ENCODE assay signal across 1 cellular context in genomic region chrX:154121207-154121606, GRCh38.
TF ChIP-seq lines count a peak whose summit lies in the region.

No MANE protein-coding gene starts in this region.

TF ChIP-seq in K562, 482 proteins besides CTCF, POLR2A, EP300 and RAD21:
- no peak for TF ChIP-seq ATF2 (CRISPR knock-in tag; IDR thresholded peaks at IDR 0.05)
- no peak for TF ChIP-seq ZBED1 (IDR thresholded peaks at IDR 0.05)
- TF ChIP-seq ZNF431 (CRISPR knock-in tag; IDR thresholded peaks at IDR 0.05): no peak
- TF ChIP-seq SIN3A (IDR thresholded peaks at IDR 0.05; ENCODE audit: borderline replicate concordance in 2 of 2, control insufficient read depth in 1 of 2, low read depth in 2 of 2, low read length in 2 of 2): no peak
- TF ChIP-seq MXD1 (CRISPR knock-in tag; IDR thresholded peaks at IDR 0.05; ENCODE audit: borderline replicate concordance, poor library complexity, severe bottlenecking): no peak
- TF ChIP-seq MBD1 (CRISPR knock-in tag; IDR thresholded peaks at IDR 0.05): no peak
